1 cellular context compared by ENCODE assay signal in genomic region chr4:76767983-76768382, GRCh38.
TF ChIP-seq lines count a peak whose summit lies in the region.

No MANE protein-coding gene starts in this region.

TF ChIP-seq in SK-N-SH, 30 proteins besides CTCF, POLR2A, EP300 and RAD21 (continued from another document):
- TF ChIP-seq PBX3 (IDR thresholded peaks at IDR 0.05): peak; percentile 43
- TF ChIP-seq SIN3A (IDR thresholded peaks at IDR 0.05; ENCODE audit: borderline replicate concordance, low read depth, low read length): no peak
- TF ChIP-seq EZH2phosphoT487 (IDR thresholded peaks at IDR 0.05; ENCODE audit: borderline replicate concordance, low read depth): no peak
- no peak for TF ChIP-seq MEF2A (IDR thresholded peaks at IDR 0.05; ENCODE audit: borderline replicate concordance, low read depth)
- peak; percentile 46; the same call in 1 of the 2 replicates for TF ChIP-seq TCF12 (IDR thresholded peaks at IDR 0.05)
TF ChIP-seq in SK-N-SH: peak in this region for 2.
